ENCODE assay signal across 1 cellular context in genomic region chr1:31273619-31274018, GRCh38.
TF ChIP-seq lines count a peak whose summit lies in the region.

No MANE protein-coding gene starts in this region.

TF ChIP-seq in WTC11, 78 proteins besides CTCF, POLR2A, EP300 and RAD21:
- TF ChIP-seq ZNF425 (CRISPR knock-in tag; conservative IDR thresholded peaks at IDR 0.05), result no peak
